13 cellular contexts compared by ENCODE assay signal in the genomic region with DNA sequence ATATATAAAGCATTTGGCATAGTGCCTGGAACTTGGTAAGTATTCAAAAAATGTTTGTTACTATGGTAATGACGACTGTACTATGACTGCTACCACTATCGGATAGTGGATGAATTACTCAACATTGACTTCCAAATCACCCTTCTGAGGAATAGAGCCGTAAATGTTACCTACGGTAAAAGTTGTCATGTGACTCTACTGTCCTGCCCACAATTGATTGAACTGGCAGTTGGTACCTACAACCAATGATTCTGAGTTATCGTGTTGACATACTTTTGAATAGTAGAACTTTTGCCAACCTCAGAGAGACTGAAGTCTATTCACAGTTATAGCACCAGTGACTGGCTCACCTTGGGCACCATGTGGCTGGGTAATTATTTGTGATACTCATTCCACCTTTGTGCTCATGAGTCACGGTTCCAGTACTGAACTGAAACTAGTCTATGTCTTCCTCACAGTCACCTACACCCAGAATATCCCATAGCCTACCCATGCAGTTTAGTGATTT.
DNase-seq lines count a peak whose midpoint lies in the region; ATAC-seq, FAIRE-seq and TF ChIP-seq lines count a peak whose summit lies in the region.
"Had no signal": no experiment of that assay in that cellular context is flagged by ENCODE, and none has a peak within 500 bp of the region (broad histone marks: within the 10 kb centered on the region; RNA-seq: fewer than 3 reads in every experiment).

No MANE protein-coding gene starts in this region.

- no peaks in the 10 kb centered on the region for H3K36me3 Mint-ChIP-seq in type B pancreatic cell

- H3K4me1 ChIP-seq in small intestine (ENCODE audit: control insufficient read depth in 2 of 2, insufficient read depth in 1 of 2, low read depth in 1 of 2, low read length in 1 of 2): no peaks in the 10 kb centered on the region
- H3K4me1 ChIP-seq: heart right ventricle had no signal

- TF ChIP-seq CTCF in type B pancreatic cell (conservative IDR thresholded peaks at IDR 0.05): no peak

- H3K27me3 ChIP-seq in small intestine (ENCODE audit: control insufficient read depth in 2 of 2, insufficient read depth in 2 of 2, low read length in 2 of 2): no peaks in the 10 kb centered on the region
- H3K27me3 ChIP-seq: heart right ventricle had no signal

- ATAC-seq in GM21390 (IDR thresholded peaks at IDR 0.05; ENCODE audit: unreplicated experiment) (peak; percentile 61), HG03159 (IDR thresholded peaks at IDR 0.05; ENCODE audit: unreplicated experiment) (peak; percentile 79)
- ATAC-seq: heart right ventricle had no signal

- no peak for TF ChIP-seq POLR2A in GM12892 (IDR thresholded peaks at IDR 0.05; ENCODE audit: low read depth, low read length)

- H3K27ac Mint-ChIP-seq in type B pancreatic cell: no peak overlapping the region

- H3K4me3 ChIP-seq in small intestine (ENCODE audit: low read depth in 1 of 2, low read length in 2 of 2): no peak overlapping the region
- H3K4me3 ChIP-seq: heart right ventricle had no signal

- no peaks in the 10 kb centered on the region for H3K9me3 ChIP-seq in small intestine (ENCODE audit: control insufficient read depth, low read depth)
- H3K9me3 ChIP-seq: heart right ventricle had no signal

- no peak overlapping the region for H3K4me3 Mint-ChIP-seq in type B pancreatic cell

- no peaks in the 10 kb centered on the region for H3K36me3 ChIP-seq in small intestine (ENCODE audit: control insufficient read depth in 2 of 2, insufficient read depth in 2 of 2, low read length in 2 of 2)
- H3K36me3 ChIP-seq: heart right ventricle had no signal

- DNase-seq in amniotic epithelial cell (ENCODE audit: low read depth) (peak; percentile 75), small intestine (peak; percentile 94), HUDEP-2 (lab: John Stamatoyannopoulos, UW; ENCODE audit: unreplicated experiment in 76 of 76) (no peak), type B pancreatic cell (ENCODE audit: extremely low spot score, unreplicated experiment) (no peak), GM12892 (ENCODE audit: insufficient read length) (no peak), NCI-H146 treated with DMSO at 0.1 percent for 48 hours (lab: John Stamatoyannopoulos, UW; ENCODE audit: unreplicated experiment) (no peak)
- DNase-seq: activated T-cell treated with anti-CD3 and anti-CD28 coated beads, Interleukin-2, amount 50 U/mL, for 1 hour; DMS153; heart right ventricle; NCI-H1417; stimulated activated CD8-positive, alpha-beta memory T cell treated with anti-CD3 and anti-CD28 coated beads, Interleukin-4, amount 100 ng/mL, for 48 hours had no signal

- 23 to 58% (median 33%) methylated on average over 6 of the region's 6 CpGs for WGBS in small intestine, 3 donors

- FAIRE-seq in small intestine (lab: Jason Lieb, UNC) (no peak), GM12892 (lab: Jason Lieb, UNC) (no peak)

- H3K9me3 Mint-ChIP-seq in type B pancreatic cell: no peaks in the 10 kb centered on the region

- peak overlapping the region in 1 of 2 donors; percentile 4 for H3K27ac ChIP-seq in small intestine (ENCODE audit: low read depth in 1 of 2, low read length in 1 of 2)
- H3K27ac ChIP-seq: heart right ventricle had no signal

- H3K27me3 Mint-ChIP-seq in type B pancreatic cell: peaks cover 4% of the 10 kb centered on the region

- no peaks in the 10 kb centered on the region for H3K4me1 Mint-ChIP-seq in type B pancreatic cell (ENCODE audit: unreplicated experiment)

Comparison
In these comparisons a context has a peak if more than half of its experiments do, and no peak if none do; other contexts are left out.
1. DNase-seq: peak in amniotic epithelial cell (single experiment) and small intestine (single experiment); none in HUDEP-2 (0 of 76), type B pancreatic cell (single experiment), GM12892 (single experiment) and NCI-H146 treated with DMSO at 0.1 percent for 48 hours (single experiment).